In genomic region chrX:1002611-1003010, GRCh38 we compare ENCODE assay signal across 15 cellular contexts.
A peak's percentile ranks its signal among the peaks of the same experiment; 100 is the strongest.
DNase-seq lines count a peak whose midpoint lies in the region; ATAC-seq and TF ChIP-seq lines count a peak whose summit lies in the region.
"Had no signal": no experiment of that assay in that cellular context is flagged by ENCODE, and none has a peak within 500 bp of the region (broad histone marks: within the 10 kb centered on the region; RNA-seq: fewer than 3 reads in every experiment).

No MANE protein-coding gene starts in this region.

- peak; percentile 34 for DNase-seq in endodermal cell
- peak; percentile 64 for DNase-seq in mesenteric fat pad (ENCODE audit: low spot score)
- DNase-seq in posterior vena cava (ENCODE audit: low spot score): peak; percentile 23
- DNase-seq in kidney glomerular epithelial cell (lab: John Stamatoyannopoulos, UW): no peak
- DNase-seq in breast epithelium (ENCODE audit: low spot score in 2 of 2): no peak
- no peak for DNase-seq in NCI-H1930 (lab: John Stamatoyannopoulos, UW)
- DNase-seq: ACHN; Caco-2; CD4-positive, alpha-beta T cell; IMR-90 had no signal

- H3K9me3 ChIP-seq in endodermal cell (ENCODE audit: control insufficient read depth, low read length) (no peaks in the 10 kb centered on the region), breast epithelium (no peaks in the 10 kb centered on the region)
- H3K9me3 ChIP-seq: Caco-2, HAP-1 had no signal

- H3K27ac ChIP-seq in endodermal cell (ENCODE audit: low read depth, low read length): no peak overlapping the region
- H3K27ac ChIP-seq in breast epithelium: no peak overlapping the region
- H3K27ac ChIP-seq: C4-2B, HL-60 had no signal

- no peaks in the 10 kb centered on the region for H3K9me3 Mint-ChIP-seq in endodermal cell
- H3K9me3 Mint-ChIP-seq: CD4-positive, alpha-beta T cell had no signal

- no peak for ATAC-seq in HG03196 (IDR thresholded peaks at IDR 0.05; ENCODE audit: unreplicated experiment)
- ATAC-seq: K562 had no signal

- no peak overlapping the region for H3K4me3 Mint-ChIP-seq in endodermal cell
- H3K4me3 Mint-ChIP-seq: CD4-positive, alpha-beta T cell had no signal

- H3K4me3 ChIP-seq in endodermal cell (ENCODE audit: low read length): no peak overlapping the region
- no peak overlapping the region for H3K4me3 ChIP-seq in breast epithelium
- H3K4me3 ChIP-seq: HAP-1, K562 had no signal

- H3K36me3 ChIP-seq in endodermal cell (ENCODE audit: control insufficient read depth, insufficient read depth, low read length): no peaks in the 10 kb centered on the region
- H3K36me3 ChIP-seq in breast epithelium: no peaks in the 10 kb centered on the region
- H3K36me3 ChIP-seq: HAP-1 had no signal

- no peaks in the 10 kb centered on the region for H3K27me3 ChIP-seq in endodermal cell (ENCODE audit: control insufficient read depth, insufficient read depth, low read length, poor library complexity, severe bottlenecking)
- H3K27me3 ChIP-seq in breast epithelium: no peaks in the 10 kb centered on the region

- no peak for TF ChIP-seq POLR2A in breast epithelium (IDR thresholded peaks at IDR 0.05)

- intact Hi-C loops in posterior vena cava (cut with DNase I) (no loop called here), breast epithelium (cut with DNase I; ENCODE audit: low total_unique reads) (no loop called here)

- H3K27ac Mint-ChIP-seq in endodermal cell: no peak overlapping the region
- H3K27ac Mint-ChIP-seq: CD4-positive, alpha-beta T cell had no signal

- H3K9ac ChIP-seq in endodermal cell (ENCODE audit: extremely low read depth, low read length, poor library complexity, severe bottlenecking): no peak overlapping the region

- no peaks in the 10 kb centered on the region for H3K36me3 Mint-ChIP-seq in endodermal cell (ENCODE audit: low read depth)

- TF ChIP-seq CTCF in endodermal cell (conservative IDR thresholded peaks at IDR 0.05) (no peak), breast epithelium (IDR thresholded peaks at IDR 0.05) (no peak)

- H3K27me3 Mint-ChIP-seq in endodermal cell (ENCODE audit: insufficient read depth): no peaks in the 10 kb centered on the region
- H3K27me3 Mint-ChIP-seq: CD4-positive, alpha-beta T cell had no signal

- no peaks in the 10 kb centered on the region for H3K4me1 ChIP-seq in endodermal cell (ENCODE audit: control insufficient read depth, insufficient read depth, low read length)
- H3K4me1 ChIP-seq in breast epithelium: no peaks in the 10 kb centered on the region
- H3K4me1 ChIP-seq: Caco-2, HAP-1 had no signal

- WGBS in endodermal cell (ENCODE audit: insufficient coverage in 1 of 2, insufficient read length in 1 of 2), 2 experiments: 91 to 94% methylated on average over 17 to 20 of the region's 23 CpGs

- H3K4me1 Mint-ChIP-seq in endodermal cell: no peaks in the 10 kb centered on the region

Comparison
In these comparisons a context has a peak if more than half of its experiments do, and no peak if none do; other contexts are left out.
1. DNase-seq: peak in endodermal cell (single experiment), mesenteric fat pad (single experiment) and posterior vena cava (single experiment); none in kidney glomerular epithelial cell (single experiment), breast epithelium (0 of 2) and NCI-H1930 (0 of 2).